ENCODE assay signal across 8 cellular contexts in the genomic region with DNA sequence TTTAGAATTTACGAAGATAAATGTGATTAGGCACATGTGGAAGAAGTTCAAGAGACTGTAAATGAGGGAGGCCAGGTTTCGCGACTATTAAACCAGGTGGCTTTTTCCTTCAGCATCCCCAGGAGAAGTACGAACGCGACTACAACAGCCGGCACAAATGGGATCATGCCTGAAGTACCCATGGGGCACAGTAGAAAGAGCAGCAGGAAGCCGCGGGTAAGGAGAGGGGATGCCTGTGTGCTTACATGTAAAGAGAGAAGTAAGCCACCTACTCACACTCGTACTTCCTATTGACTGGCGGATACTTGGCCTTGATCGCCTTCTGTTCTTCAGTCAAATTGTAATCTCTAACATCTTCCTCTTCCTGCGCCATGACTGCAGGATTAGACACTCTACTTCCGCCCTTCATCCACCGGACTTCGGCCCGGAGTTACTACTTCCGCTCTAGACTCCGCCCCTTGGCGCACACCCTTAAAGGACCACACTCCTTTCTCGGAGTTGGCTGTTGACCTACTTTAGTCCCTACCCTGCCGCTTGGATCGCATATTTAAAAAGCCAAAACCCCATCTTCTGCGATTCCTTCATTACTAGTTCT. TPM values are rescaled to one million over a fixed set of nuclear protein-coding genes. Genes with fewer than 3 reads are reported as not detected.
A peak's percentile ranks its signal among the peaks of the same experiment; 100 is the strongest.
DNase-seq lines count a peak whose midpoint lies in the region; ATAC-seq and TF ChIP-seq lines count a peak whose summit lies in the region.

Gene ZBTB8OS (minus strand): TSS at position 394 of the 595 bp plus-strand sequence. CDS start 21 bp downstream, at position 373.

- no peak for TF ChIP-seq CTCF in CD8-positive, alpha-beta T cell (IDR thresholded peaks at IDR 0.05)

- no peaks in the 10 kb centered on the region for H3K27me3 ChIP-seq in CD8-positive, alpha-beta T cell (ENCODE audit: insufficient read depth, low read length)
- no peaks in the 10 kb centered on the region for H3K27me3 ChIP-seq in endocrine pancreas (ENCODE audit: control insufficient read depth, insufficient read depth, low read length)
- no peaks in the 10 kb centered on the region for H3K27me3 ChIP-seq in mesenchymal stem cell (ENCODE audit: control insufficient read depth in 1 of 2, insufficient read depth in 1 of 2, low read length in 2 of 2)

- peak within 1 kb of the TSS; percentile 100 for H4K8ac ChIP-seq in mesenchymal stem cell (ENCODE audit: low read length)

- H3K4me2 ChIP-seq in mesenchymal stem cell (ENCODE audit: low read length, poor library complexity, severe bottlenecking), result peak within 1 kb of the TSS; percentile 96

- H3K4ac ChIP-seq in mesenchymal stem cell (ENCODE audit: low read depth in 1 of 2, low read length in 2 of 2), result peak within 1 kb of the TSS; percentile 98 to 100

- peak within 1 kb of the TSS; percentile 93 for H2AFZ ChIP-seq in mesenchymal stem cell (ENCODE audit: low read depth, low read length)

- peaks cover 58% of the 10 kb centered on the region for H3K4me1 Mint-ChIP-seq in CD8-positive, alpha-beta T cell (ENCODE audit: low read depth)

- peak within 1 kb of the TSS; percentile 82 for H3K4me3 ChIP-seq in CD8-positive, alpha-beta T cell (ENCODE audit: low read depth, low read length)
- H3K4me3 ChIP-seq in endocrine pancreas (ENCODE audit: control insufficient read depth, insufficient read depth, low read length), result peak within 1 kb of the TSS; percentile 97
- peak within 1 kb of the TSS; percentile 85 to 92 for H3K4me3 ChIP-seq in mesenchymal stem cell (ENCODE audit: insufficient read depth in 1 of 2, low read depth in 1 of 2, low read length in 2 of 2)

- no peaks in the 10 kb centered on the region for H3K9me3 ChIP-seq in CD8-positive, alpha-beta T cell (ENCODE audit: low read length)
- no peaks in the 10 kb centered on the region for H3K9me3 ChIP-seq in endocrine pancreas (ENCODE audit: control insufficient read depth, low read length)
- H3K9me3 ChIP-seq in mesenchymal stem cell (ENCODE audit: control insufficient read depth, low read length), result no peaks in the 10 kb centered on the region

- peak within 1 kb of the TSS in 1 of 2 experiments; percentile 24 for H3K23ac ChIP-seq in mesenchymal stem cell (ENCODE audit: low read length in 2 of 2)

- CTCF ChIA-PET in CD8-positive, alpha-beta T cell (lab: Charles Lee), result interaction anchor here (0.7 to 1.2 kb wide), 2 partner anchors 130 to 477 kb away, joined by 3 read pairs; no protein-coding TSS in a partner anchor

- H2AK5ac ChIP-seq in mesenchymal stem cell (ENCODE audit: low read length, severe bottlenecking), result peak within 1 kb of the TSS; percentile 99

- peak within 1 kb of the TSS; percentile 90 for H2BK120ac ChIP-seq in mesenchymal stem cell (ENCODE audit: low read depth, low read length)

- H3K36me3 ChIP-seq in CD8-positive, alpha-beta T cell (ENCODE audit: insufficient read depth, low read length), result peaks cover 4% of the 10 kb centered on the region
- no peaks in the 10 kb centered on the region for H3K36me3 ChIP-seq in endocrine pancreas (ENCODE audit: control insufficient read depth, insufficient read depth, low read length)
- peaks cover 20 to 38% of the 10 kb centered on the region in 2 experiments for H3K36me3 ChIP-seq in mesenchymal stem cell (ENCODE audit: control insufficient read depth in 1 of 2, insufficient read depth in 2 of 2, low read depth in 1 of 2, low read length in 2 of 2)

- no peaks in the 10 kb centered on the region for H3K9me3 Mint-ChIP-seq in CD8-positive, alpha-beta T cell

- H3K27me3 Mint-ChIP-seq in CD8-positive, alpha-beta T cell (ENCODE audit: low read depth), result no peaks in the 10 kb centered on the region

- peak; percentile 70 for ATAC-seq in CD8-positive, alpha-beta T cell
- peak; percentile 58 for ATAC-seq in GM19467 (IDR thresholded peaks at IDR 0.05; ENCODE audit: unreplicated experiment)

- POLR2A ChIA-PET in CD8-positive, alpha-beta T cell (lab: Charles Lee), result interaction anchor here (0.7 to 2.4 kb wide), 11 partner anchors 10 to 823 kb away, joined by 3 to 8 read pairs (median 4); partner anchors contain the start of genes KPNA6, LCK, S100PBP and TRIM62

- peak within 1 kb of the TSS; percentile 55 to 63 for H2BK12ac ChIP-seq in mesenchymal stem cell (ENCODE audit: low read length in 2 of 2)

- peak; percentile 79 to 92 (median 86) for DNase-seq in CD8-positive, alpha-beta T cell
- peak; percentile 90 for DNase-seq in HT1080 (ENCODE audit: low read depth)
- peak; percentile 99 for DNase-seq in NOMO-1 treated with DMSO at 0.1 percent for 48 hours (lab: John Stamatoyannopoulos, UW; ENCODE audit: unreplicated experiment)
- peak; percentile 70 to 75 for DNase-seq in activated CD8-positive, alpha-beta memory T cell treated with anti-CD3 and anti-CD28 coated beads for 4 hours (ENCODE audit: low read depth in 2 of 2)
- peak; percentile 96 for DNase-seq in mesenchymal stem cell
- peak; percentile 71 for DNase-seq in stimulated activated CD8-positive, alpha-beta memory T cell treated with anti-CD3 and anti-CD28 coated beads, Interleukin-12 subunit alpha, Interleukin-12 subunit beta, amount 100 ng/mL, for 4 hours (ENCODE audit: low read depth)

- peak within 1 kb of the TSS in 1 of 2 experiments; percentile 94 for H3K14ac ChIP-seq in mesenchymal stem cell (ENCODE audit: low read length in 2 of 2)

- peak within 1 kb of the TSS; percentile 95 to 99 for H3K18ac ChIP-seq in mesenchymal stem cell (ENCODE audit: low read depth in 1 of 2, low read length in 2 of 2)

- peak within 1 kb of the TSS; percentile 98 for H3K27ac ChIP-seq in CD8-positive, alpha-beta T cell (ENCODE audit: low read depth, low read length)
- H3K27ac ChIP-seq in mesenchymal stem cell (ENCODE audit: low read length, poor library complexity, severe bottlenecking), result peak within 1 kb of the TSS; percentile 100

- 0% methylated on average over 24 of the region's 24 CpGs for WGBS in mesenchymal stem cell

- H4K91ac ChIP-seq in mesenchymal stem cell (ENCODE audit: low read length), result peak within 1 kb of the TSS; percentile 100

- H2BK15ac ChIP-seq in mesenchymal stem cell (ENCODE audit: low read depth, poor library complexity, severe bottlenecking), result peak within 1 kb of the TSS; percentile 93

- H3K79me1 ChIP-seq in mesenchymal stem cell (replicated peaks; ENCODE audit: low read length, poor library complexity, severe bottlenecking), result peaks cover 1% of the 10 kb centered on the region

- peaks cover 48% of the 10 kb centered on the region for H3K36me3 Mint-ChIP-seq in CD8-positive, alpha-beta T cell

- peak within 1 kb of the TSS; percentile 98 for H2BK5ac ChIP-seq in mesenchymal stem cell (ENCODE audit: low read depth, low read length, poor library complexity, severe bottlenecking)

- intact Hi-C loops in CD8-positive, alpha-beta T cell (cut with DNase I, micrococcal nuclease), result loop anchor here (1.0 to 10.0 kb wide), 12 partner anchors 129 to 1355 kb away; partner anchors contain the start of genes AZIN2 (in 1 of the 2), KPNA6 (in 1 of the 2), MARCKSL1 (in 1 of the 2) and PEF1 (in 1 of the 2)

- H3K9ac ChIP-seq in endocrine pancreas (ENCODE audit: control insufficient read depth, insufficient read depth, low read length), result peak within 1 kb of the TSS; percentile 97
- peak within 1 kb of the TSS; percentile 100 for H3K9ac ChIP-seq in mesenchymal stem cell (ENCODE audit: low read length)

- peak within 1 kb of the TSS; percentile 93 for H3K4me3 Mint-ChIP-seq in CD8-positive, alpha-beta T cell

- H3K4me1 ChIP-seq in CD8-positive, alpha-beta T cell (ENCODE audit: insufficient read depth, low read length), result peaks cover 44% of the 10 kb centered on the region
- H3K4me1 ChIP-seq in endocrine pancreas (ENCODE audit: control insufficient read depth, insufficient read depth, low read length), result peaks cover under 1% of the 10 kb centered on the region
- peaks cover 12% of the 10 kb centered on the region for H3K4me1 ChIP-seq in mesenchymal stem cell (ENCODE audit: control insufficient read depth, insufficient read depth, low read depth, low read length)

- H3K27ac Mint-ChIP-seq in CD8-positive, alpha-beta T cell, result peak within 1 kb of the TSS; percentile 99

RNA-seq across cellular contexts. Expression of gene ZBTB8OS, which starts in this region (rescaled TPM):
- 10 to 100 TPM; 25.9 to 26.8 TPM for total RNA-seq in CD8-positive, alpha-beta T cell
- 56.1 and 63.8 TPM in 2 replicates for total RNA-seq in HT1080 (2014; rRNA removed; shearing (Covaris generic))
- polyA plus RNA-seq in HT1080 (2015; cell fraction: cytosol; rRNA removed), result 46.5 and 49.0 TPM in 2 replicates
- 42.4 and 51.7 TPM in 2 replicates for polyA plus RNA-seq in HT1080 (2015; cell fraction: nucleus; rRNA removed)
- polyA plus RNA-seq in mesenchymal stem cell (2013, experiment 1 of 2), result 68.5 TPM
- polyA plus RNA-seq in mesenchymal stem cell (2013, experiment 2 of 2), result 65.5 TPM

Comparison
In these comparisons a context has a peak if more than half of its experiments do, and no peak if none do; other contexts are left out.
1. Peak in every context shown above with its lines: DNase-seq, ATAC-seq, H3K4me3 ChIP-seq and H3K27ac ChIP-seq.